ENCODE assay signal across 2 cellular contexts in the genomic region with DNA sequence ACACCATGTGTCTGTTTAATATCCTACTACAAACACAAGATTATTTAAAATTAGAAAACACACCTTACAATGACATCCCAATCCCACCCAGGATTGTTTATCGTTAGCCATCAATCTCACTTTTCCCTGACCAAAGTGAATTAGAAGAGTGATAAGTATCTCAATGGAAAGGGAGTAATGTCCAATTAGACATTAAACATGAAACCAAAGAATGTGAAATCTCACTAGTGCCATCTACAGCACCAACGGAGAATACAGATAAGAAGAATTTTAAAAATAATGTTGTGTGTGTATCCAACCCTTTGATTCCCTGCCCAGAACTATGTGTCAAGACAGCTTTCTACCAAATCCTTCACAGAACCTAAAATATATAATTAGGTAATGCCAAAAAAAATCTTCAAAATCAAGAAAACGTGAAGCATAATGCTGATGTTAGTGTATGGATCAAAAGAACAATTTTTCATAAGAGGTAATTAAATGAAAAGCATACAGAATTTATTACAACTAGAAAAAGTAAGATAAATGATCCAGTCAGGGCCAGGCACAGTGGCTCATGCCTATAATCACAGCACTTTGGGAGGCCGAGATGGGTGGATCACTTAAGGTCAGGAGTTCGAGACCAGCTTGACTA.
TF ChIP-seq lines count a peak whose summit lies in the region.

No MANE protein-coding gene starts in this region.

TF ChIP-seq in K562, 482 proteins besides CTCF, POLR2A, EP300 and RAD21 (continued from another document):
- TF ChIP-seq SIX5 (IDR thresholded peaks at IDR 0.05; ENCODE audit: borderline replicate concordance in 1 of 2, insufficient read depth in 1 of 2, low read depth in 1 of 2, low read length in 2 of 2) = no peak

TF ChIP-seq in WTC11, 78 proteins besides CTCF, POLR2A, EP300 and RAD21 (continued from another document):
- TF ChIP-seq, protein P1, sequence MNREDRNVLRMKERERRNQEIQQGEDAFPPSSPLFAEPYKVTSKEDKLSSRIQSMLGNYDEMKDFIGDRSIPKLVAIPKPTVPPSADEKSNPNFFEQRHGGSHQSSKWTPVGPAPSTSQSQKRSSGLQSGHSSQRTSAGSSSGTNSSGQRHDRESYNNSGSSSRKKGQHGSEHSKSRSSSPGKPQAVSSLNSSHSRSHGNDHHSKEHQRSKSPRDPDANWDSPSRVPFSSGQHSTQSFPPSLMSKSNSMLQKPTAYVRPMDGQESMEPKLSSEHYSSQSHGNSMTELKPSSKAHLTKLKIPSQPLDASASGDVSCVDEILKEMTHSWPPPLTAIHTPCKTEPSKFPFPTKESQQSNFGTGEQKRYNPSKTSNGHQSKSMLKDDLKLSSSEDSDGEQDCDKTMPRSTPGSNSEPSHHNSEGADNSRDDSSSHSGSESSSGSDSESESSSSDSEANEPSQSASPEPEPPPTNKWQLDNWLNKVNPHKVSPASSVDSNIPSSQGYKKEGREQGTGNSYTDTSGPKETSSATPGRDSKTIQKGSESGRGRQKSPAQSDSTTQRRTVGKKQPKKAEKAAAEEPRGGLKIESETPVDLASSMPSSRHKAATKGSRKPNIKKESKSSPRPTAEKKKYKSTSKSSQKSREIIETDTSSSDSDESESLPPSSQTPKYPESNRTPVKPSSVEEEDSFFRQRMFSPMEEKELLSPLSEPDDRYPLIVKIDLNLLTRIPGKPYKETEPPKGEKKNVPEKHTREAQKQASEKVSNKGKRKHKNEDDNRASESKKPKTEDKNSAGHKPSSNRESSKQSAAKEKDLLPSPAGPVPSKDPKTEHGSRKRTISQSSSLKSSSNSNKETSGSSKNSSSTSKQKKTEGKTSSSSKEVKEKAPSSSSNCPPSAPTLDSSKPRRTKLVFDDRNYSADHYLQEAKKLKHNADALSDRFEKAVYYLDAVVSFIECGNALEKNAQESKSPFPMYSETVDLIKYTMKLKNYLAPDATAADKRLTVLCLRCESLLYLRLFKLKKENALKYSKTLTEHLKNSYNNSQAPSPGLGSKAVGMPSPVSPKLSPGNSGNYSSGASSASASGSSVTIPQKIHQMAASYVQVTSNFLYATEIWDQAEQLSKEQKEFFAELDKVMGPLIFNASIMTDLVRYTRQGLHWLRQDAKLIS (CRISPR knock-in tag; IDR thresholded peaks at IDR 0.05; ENCODE audit: borderline replicate concordance) = no peak
- TF ChIP-seq CREM (CRISPR knock-in tag; IDR thresholded peaks at IDR 0.05) (no peak), NFATC4 (CRISPR knock-in tag; IDR thresholded peaks at IDR 0.05) (no peak), ZNF317 (CRISPR knock-in tag; IDR thresholded peaks at IDR 0.05; ENCODE audit: borderline replicate concordance, low read depth) (no peak)
- TF ChIP-seq, protein P2, sequence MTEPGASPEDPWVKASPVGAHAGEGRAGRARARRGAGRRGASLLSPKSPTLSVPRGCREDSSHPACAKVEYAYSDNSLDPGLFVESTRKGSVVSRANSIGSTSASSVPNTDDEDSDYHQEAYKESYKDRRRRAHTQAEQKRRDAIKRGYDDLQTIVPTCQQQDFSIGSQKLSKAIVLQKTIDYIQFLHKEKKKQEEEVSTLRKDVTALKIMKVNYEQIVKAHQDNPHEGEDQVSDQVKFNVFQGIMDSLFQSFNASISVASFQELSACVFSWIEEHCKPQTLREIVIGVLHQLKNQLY (CRISPR knock-in tag; IDR thresholded peaks at IDR 0.05) = no peak
